Comparison of ENCODE assay signal across 1 cellular context in genomic region chr11:2891291-2891690, GRCh38.
TF ChIP-seq lines count a peak whose summit lies in the region.

No MANE protein-coding gene starts in this region.

TF ChIP-seq in H1, 55 proteins besides CTCF, POLR2A, EP300 and RAD21:
- no peak for TF ChIP-seq CEBPB (IDR thresholded peaks at IDR 0.05; ENCODE audit: low read depth, low read length)
- TF ChIP-seq ATF2 (IDR thresholded peaks at IDR 0.05; ENCODE audit: low read length): no peak
- TF ChIP-seq NRF1 (IDR thresholded peaks at IDR 0.05; ENCODE audit: low read depth, low read length): no peak
- TF ChIP-seq CBX8 (IDR thresholded peaks at IDR 0.05; ENCODE audit: borderline replicate concordance, low read depth, low read length): no peak
- TF ChIP-seq SP1 (IDR thresholded peaks at IDR 0.05; ENCODE audit: low read depth, low read length): no peak
- TF ChIP-seq SP2 (IDR thresholded peaks at IDR 0.05; ENCODE audit: low read length): no peak
- no peak for TF ChIP-seq JUND (IDR thresholded peaks at IDR 0.05; ENCODE audit: low read length)
- TF ChIP-seq KDM1A (IDR thresholded peaks at IDR 0.05; ENCODE audit: borderline replicate concordance, low read length): no peak
- TF ChIP-seq, protein P1, sequence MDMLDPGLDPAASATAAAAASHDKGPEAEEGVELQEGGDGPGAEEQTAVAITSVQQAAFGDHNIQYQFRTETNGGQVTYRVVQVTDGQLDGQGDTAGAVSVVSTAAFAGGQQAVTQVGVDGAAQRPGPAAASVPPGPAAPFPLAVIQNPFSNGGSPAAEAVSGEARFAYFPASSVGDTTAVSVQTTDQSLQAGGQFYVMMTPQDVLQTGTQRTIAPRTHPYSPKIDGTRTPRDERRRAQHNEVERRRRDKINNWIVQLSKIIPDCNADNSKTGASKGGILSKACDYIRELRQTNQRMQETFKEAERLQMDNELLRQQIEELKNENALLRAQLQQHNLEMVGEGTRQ (IDR thresholded peaks at IDR 0.05; ENCODE audit: low read length): no peak
- TF ChIP-seq KDM5A (IDR thresholded peaks at IDR 0.05; ENCODE audit: low read length): no peak
- TF ChIP-seq SRF (IDR thresholded peaks at IDR 0.05; ENCODE audit: low read depth, low read length): no peak
- no peak for TF ChIP-seq RNF2 (IDR thresholded peaks at IDR 0.05; ENCODE audit: borderline replicate concordance, low read depth, low read length, missing control alignments, poor library complexity, severe bottlenecking)
TF ChIP-seq in H1: peak in this region for 0.
